In the genomic region with DNA sequence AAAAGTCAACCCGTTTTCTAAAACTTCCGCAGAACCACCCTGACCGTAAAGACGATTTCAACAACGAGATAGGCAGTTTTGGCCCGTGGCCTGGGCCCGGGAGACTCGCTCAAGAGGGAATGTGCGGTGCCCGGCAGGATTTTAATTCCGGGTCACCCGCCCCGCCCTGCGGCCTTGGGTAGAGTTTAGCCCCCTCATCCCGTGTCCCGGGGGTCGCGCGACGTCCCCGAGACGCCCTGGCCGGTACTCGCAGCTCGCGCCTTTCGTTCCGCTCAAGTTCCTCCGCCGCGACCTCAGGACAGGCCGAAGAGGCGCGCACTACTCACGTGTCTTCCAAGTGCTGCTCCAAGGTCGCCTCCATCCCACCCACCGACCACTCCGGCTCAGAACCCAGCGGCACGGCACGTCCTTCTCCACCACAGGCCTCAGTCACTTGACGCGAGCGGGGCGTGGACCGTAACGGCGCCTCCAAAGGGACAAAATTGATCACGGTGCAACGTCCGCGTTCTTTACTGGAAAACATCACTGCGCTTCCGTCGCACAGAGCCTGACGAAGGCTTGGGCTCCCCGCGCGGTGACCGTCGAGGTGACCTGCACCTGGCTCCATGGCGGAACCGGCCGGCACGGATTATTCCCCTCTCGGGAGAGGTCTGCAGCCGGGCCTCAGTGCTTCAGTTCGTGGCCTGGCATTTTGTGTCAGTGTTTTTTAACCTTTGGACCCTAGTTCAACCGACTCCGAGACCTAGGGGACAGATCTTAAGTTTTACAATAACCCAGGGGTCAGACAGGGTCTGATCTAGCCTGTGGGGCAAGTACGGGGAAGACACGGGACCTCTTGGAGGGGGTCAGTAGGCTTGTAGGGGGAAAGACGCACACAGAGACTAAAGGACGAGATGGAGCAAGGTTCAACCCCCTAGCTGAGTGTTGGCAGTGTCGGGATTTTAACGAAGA, we compare ENCODE assay signal across 1 cellular context.
TF ChIP-seq lines count a peak whose summit lies in the region.

A gene (minus strand): TSS at position 435 of the 951 bp plus-strand sequence. CDS start 74 bp downstream, at position 361.

TF ChIP-seq in HepG2, 621 proteins besides CTCF, POLR2A, EP300 and RAD21 (continued from another document and continues in another):
- TF ChIP-seq, protein P1, sequence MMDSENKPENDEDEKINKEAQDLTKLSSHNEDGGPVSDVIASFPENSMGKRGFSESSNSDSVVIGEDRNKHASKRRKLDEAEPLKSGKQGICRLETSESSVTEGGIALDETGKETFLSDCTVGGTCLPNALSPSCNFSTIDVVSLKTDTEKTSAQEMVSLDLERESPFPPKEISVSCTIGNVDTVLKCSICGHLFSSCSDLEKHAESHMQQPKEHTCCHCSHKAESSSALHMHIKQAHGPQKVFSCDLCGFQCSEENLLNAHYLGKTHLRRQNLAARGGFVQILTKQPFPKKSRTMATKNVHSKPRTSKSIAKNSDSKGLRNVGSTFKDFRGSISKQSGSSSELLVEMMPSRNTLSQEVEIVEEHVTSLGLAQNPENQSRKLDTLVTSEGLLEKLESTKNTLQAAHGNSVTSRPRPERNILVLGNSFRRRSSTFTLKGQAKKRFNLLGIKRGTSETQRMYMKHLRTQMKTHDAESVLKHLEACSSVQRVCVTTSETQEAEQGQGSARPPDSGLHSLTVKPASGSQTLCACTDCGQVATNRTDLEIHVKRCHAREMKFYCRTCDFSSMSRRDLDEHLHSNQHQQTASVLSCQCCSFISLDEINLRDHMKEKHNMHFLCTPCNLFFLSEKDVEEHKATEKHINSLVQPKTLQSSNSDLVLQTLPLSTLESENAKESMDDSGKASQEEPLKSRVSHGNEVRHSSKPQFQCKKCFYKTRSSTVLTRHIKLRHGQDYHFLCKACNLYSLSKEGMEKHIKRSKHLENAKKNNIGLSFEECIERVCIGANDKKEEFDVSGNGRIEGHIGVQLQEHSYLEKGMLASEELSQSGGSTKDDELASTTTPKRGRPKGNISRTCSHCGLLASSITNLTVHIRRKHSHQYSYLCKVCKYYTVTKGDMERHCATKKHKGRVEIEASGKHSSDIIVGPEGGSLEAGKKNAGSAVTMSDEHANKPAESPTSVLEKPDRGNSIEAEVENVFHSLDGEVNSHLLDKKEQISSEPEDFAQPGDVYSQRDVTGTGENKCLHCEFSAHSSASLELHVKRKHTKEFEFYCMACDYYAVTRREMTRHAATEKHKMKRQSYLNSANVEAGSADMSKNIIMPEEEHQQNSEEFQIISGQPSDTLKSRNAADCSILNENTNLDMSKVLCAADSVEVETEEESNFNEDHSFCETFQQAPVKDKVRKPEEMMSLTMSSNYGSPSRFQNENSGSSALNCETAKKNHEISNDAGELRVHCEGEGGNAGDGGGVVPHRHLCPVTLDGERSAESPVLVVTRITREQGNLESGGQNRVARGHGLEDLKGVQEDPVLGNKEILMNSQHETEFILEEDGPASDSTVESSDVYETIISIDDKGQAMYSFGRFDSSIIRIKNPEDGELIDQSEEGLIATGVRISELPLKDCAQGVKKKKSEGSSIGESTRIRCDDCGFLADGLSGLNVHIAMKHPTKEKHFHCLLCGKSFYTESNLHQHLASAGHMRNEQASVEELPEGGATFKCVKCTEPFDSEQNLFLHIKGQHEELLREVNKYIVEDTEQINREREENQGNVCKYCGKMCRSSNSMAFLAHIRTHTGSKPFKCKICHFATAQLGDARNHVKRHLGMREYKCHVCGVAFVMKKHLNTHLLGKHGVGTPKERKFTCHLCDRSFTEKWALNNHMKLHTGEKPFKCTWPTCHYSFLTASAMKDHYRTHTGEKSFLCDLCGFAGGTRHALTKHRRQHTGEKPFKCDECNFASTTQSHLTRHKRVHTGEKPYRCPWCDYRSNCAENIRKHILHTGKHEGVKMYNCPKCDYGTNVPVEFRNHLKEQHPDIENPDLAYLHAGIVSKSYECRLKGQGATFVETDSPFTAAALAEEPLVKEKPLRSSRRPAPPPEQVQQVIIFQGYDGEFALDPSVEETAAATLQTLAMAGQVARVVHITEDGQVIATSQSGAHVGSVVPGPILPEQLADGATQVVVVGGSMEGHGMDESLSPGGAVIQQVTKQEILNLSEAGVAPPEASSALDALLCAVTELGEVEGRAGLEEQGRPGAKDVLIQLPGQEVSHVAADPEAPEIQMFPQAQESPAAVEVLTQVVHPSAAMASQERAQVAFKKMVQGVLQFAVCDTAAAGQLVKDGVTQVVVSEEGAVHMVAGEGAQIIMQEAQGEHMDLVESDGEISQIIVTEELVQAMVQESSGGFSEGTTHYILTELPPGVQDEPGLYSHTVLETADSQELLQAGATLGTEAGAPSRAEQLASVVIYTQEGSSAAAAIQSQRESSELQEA (CRISPR knock-in tag; IDR thresholded peaks at IDR 0.05; ENCODE audit: not compliant biosample characterization): peak; percentile 70
- TF ChIP-seq RBM39 (IDR thresholded peaks at IDR 0.05; ENCODE audit: low read depth, low read length, poor library complexity, severe bottlenecking): no peak
- TF ChIP-seq, protein P2, sequence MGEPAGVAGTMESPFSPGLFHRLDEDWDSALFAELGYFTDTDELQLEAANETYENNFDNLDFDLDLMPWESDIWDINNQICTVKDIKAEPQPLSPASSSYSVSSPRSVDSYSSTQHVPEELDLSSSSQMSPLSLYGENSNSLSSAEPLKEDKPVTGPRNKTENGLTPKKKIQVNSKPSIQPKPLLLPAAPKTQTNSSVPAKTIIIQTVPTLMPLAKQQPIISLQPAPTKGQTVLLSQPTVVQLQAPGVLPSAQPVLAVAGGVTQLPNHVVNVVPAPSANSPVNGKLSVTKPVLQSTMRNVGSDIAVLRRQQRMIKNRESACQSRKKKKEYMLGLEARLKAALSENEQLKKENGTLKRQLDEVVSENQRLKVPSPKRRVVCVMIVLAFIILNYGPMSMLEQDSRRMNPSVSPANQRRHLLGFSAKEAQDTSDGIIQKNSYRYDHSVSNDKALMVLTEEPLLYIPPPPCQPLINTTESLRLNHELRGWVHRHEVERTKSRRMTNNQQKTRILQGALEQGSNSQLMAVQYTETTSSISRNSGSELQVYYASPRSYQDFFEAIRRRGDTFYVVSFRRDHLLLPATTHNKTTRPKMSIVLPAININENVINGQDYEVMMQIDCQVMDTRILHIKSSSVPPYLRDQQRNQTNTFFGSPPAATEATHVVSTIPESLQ (CRISPR knock-in tag; conservative IDR thresholded peaks at IDR 0.05): no peak
- peak; percentile 75; the same call in 1 of the 2 replicates for TF ChIP-seq SIN3B (IDR thresholded peaks at IDR 0.05; ENCODE audit: low read length)
- peak; percentile 80 for TF ChIP-seq IKZF4 (CRISPR knock-in tag; IDR thresholded peaks at IDR 0.05; ENCODE audit: borderline replicate concordance, low read depth, not compliant biosample characterization)
- no peak for TF ChIP-seq ATRX (CRISPR knock-in tag; IDR thresholded peaks at IDR 0.05; ENCODE audit: borderline replicate concordance)
- 0 out of 2 replicates have a peak, but pooled peaks have one; percentile 42 for TF ChIP-seq PAWR (CRISPR knock-in tag; IDR thresholded peaks at IDR 0.05; ENCODE audit: borderline replicate concordance)
- no peak for TF ChIP-seq ZFP36 (IDR thresholded peaks at IDR 0.05; ENCODE audit: borderline replicate concordance, low read depth, low read length, partially characterized antibody)
- TF ChIP-seq, protein P3, sequence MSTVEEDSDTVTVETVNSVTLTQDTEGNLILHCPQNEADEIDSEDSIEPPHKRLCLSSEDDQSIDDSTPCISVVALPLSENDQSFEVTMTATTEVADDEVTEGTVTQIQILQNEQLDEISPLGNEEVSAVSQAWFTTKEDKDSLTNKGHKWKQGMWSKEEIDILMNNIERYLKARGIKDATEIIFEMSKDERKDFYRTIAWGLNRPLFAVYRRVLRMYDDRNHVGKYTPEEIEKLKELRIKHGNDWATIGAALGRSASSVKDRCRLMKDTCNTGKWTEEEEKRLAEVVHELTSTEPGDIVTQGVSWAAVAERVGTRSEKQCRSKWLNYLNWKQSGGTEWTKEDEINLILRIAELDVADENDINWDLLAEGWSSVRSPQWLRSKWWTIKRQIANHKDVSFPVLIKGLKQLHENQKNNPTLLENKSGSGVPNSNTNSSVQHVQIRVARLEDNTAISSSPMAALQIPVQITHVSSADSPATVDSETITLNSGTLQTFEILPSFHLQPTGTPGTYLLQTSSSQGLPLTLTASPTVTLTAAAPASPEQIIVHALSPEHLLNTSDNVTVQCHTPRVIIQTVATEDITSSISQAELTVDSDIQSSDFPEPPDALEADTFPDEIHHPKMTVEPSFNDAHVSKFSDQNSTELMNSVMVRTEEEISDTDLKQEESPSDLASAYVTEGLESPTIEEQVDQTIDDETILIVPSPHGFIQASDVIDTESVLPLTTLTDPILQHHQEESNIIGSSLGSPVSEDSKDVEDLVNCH (CRISPR knock-in tag; IDR thresholded peaks at IDR 0.05): no peak
- TF ChIP-seq, protein P4, sequence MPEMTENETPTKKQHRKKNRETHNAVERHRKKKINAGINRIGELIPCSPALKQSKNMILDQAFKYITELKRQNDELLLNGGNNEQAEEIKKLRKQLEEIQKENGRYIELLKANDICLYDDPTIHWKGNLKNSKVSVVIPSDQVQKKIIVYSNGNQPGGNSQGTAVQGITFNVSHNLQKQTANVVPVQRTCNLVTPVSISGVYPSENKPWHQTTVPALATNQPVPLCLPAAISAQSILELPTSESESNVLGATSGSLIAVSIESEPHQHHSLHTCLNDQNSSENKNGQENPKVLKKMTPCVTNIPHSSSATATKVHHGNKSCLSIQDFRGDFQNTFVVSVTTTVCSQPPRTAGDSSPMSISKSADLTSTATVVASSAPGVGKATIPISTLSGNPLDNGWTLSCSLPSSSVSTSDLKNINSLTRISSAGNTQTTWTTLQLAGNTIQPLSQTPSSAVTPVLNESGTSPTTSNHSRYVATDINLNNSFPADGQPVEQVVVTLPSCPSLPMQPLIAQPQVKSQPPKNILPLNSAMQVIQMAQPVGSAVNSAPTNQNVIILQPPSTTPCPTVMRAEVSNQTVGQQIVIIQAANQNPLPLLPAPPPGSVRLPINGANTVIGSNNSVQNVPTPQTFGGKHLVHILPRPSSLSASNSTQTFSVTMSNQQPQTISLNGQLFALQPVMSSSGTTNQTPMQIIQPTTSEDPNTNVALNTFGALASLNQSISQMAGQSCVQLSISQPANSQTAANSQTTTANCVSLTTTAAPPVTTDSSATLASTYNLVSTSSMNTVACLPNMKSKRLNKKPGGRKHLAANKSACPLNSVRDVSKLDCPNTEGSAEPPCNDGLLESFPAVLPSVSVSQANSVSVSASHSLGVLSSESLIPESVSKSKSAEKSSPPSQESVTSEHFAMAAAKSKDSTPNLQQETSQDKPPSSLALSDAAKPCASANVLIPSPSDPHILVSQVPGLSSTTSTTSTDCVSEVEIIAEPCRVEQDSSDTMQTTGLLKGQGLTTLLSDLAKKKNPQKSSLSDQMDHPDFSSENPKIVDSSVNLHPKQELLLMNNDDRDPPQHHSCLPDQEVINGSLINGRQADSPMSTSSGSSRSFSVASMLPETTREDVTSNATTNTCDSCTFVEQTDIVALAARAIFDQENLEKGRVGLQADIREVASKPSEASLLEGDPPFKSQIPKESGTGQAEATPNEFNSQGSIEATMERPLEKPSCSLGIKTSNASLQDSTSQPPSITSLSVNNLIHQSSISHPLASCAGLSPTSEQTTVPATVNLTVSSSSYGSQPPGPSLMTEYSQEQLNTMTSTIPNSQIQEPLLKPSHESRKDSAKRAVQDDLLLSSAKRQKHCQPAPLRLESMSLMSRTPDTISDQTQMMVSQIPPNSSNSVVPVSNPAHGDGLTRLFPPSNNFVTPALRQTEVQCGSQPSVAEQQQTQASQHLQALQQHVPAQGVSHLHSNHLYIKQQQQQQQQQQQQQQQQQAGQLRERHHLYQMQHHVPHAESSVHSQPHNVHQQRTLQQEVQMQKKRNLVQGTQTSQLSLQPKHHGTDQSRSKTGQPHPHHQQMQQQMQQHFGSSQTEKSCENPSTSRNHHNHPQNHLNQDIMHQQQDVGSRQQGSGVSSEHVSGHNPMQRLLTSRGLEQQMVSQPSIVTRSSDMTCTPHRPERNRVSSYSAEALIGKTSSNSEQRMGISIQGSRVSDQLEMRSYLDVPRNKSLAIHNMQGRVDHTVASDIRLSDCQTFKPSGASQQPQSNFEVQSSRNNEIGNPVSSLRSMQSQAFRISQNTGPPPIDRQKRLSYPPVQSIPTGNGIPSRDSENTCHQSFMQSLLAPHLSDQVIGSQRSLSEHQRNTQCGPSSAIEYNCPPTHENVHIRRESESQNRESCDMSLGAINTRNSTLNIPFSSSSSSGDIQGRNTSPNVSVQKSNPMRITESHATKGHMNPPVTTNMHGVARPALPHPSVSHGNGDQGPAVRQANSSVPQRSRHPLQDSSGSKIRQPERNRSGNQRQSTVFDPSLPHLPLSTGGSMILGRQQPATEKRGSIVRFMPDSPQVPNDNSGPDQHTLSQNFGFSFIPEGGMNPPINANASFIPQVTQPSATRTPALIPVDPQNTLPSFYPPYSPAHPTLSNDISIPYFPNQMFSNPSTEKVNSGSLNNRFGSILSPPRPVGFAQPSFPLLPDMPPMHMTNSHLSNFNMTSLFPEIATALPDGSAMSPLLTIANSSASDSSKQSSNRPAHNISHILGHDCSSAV (CRISPR knock-in tag; IDR thresholded peaks at IDR 0.05; ENCODE audit: borderline replicate concordance): peak; percentile 93; the same call in 1 of the 2 replicates
- peak; percentile 95 for TF ChIP-seq THAP11 (CRISPR knock-in tag; IDR thresholded peaks at IDR 0.05)
- peak; percentile 78 for TF ChIP-seq GABPA (IDR thresholded peaks at IDR 0.05; ENCODE audit: low read depth, low read length)
- peak; percentile 93 for TF ChIP-seq GABPA (CRISPR knock-in tag; IDR thresholded peaks at IDR 0.05; ENCODE audit: low read depth)
- TF ChIP-seq, protein P5, sequence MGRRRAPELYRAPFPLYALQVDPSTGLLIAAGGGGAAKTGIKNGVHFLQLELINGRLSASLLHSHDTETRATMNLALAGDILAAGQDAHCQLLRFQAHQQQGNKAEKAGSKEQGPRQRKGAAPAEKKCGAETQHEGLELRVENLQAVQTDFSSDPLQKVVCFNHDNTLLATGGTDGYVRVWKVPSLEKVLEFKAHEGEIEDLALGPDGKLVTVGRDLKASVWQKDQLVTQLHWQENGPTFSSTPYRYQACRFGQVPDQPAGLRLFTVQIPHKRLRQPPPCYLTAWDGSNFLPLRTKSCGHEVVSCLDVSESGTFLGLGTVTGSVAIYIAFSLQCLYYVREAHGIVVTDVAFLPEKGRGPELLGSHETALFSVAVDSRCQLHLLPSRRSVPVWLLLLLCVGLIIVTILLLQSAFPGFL (CRISPR knock-in tag; IDR thresholded peaks at IDR 0.05): 0 out of 2 replicates have a peak, but pooled peaks have one; percentile 28
- TF ChIP-seq, protein P6, sequence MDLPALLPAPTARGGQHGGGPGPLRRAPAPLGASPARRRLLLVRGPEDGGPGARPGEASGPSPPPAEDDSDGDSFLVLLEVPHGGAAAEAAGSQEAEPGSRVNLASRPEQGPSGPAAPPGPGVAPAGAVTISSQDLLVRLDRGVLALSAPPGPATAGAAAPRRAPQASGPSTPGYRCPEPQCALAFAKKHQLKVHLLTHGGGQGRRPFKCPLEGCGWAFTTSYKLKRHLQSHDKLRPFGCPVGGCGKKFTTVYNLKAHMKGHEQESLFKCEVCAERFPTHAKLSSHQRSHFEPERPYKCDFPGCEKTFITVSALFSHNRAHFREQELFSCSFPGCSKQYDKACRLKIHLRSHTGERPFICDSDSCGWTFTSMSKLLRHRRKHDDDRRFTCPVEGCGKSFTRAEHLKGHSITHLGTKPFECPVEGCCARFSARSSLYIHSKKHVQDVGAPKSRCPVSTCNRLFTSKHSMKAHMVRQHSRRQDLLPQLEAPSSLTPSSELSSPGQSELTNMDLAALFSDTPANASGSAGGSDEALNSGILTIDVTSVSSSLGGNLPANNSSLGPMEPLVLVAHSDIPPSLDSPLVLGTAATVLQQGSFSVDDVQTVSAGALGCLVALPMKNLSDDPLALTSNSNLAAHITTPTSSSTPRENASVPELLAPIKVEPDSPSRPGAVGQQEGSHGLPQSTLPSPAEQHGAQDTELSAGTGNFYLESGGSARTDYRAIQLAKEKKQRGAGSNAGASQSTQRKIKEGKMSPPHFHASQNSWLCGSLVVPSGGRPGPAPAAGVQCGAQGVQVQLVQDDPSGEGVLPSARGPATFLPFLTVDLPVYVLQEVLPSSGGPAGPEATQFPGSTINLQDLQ (CRISPR knock-in tag; IDR thresholded peaks at IDR 0.05): no peak
- TF ChIP-seq NRL (CRISPR knock-in tag; IDR thresholded peaks at IDR 0.05; ENCODE audit: borderline replicate concordance): peak; percentile 97
- TF ChIP-seq POLR2G (IDR thresholded peaks at IDR 0.05; ENCODE audit: low read depth, low read length): peak; percentile 95
- TF ChIP-seq FOXK2 (IDR thresholded peaks at IDR 0.05): peak; percentile 65; the same call in 1 of the 2 replicates
- TF ChIP-seq NAIF1 (CRISPR knock-in tag; IDR thresholded peaks at IDR 0.05; ENCODE audit: borderline replicate concordance): peak; percentile 79; the same call in 1 of the 2 replicates
